Comparison of ENCODE assay signal across 13 cellular contexts in the genomic region with DNA sequence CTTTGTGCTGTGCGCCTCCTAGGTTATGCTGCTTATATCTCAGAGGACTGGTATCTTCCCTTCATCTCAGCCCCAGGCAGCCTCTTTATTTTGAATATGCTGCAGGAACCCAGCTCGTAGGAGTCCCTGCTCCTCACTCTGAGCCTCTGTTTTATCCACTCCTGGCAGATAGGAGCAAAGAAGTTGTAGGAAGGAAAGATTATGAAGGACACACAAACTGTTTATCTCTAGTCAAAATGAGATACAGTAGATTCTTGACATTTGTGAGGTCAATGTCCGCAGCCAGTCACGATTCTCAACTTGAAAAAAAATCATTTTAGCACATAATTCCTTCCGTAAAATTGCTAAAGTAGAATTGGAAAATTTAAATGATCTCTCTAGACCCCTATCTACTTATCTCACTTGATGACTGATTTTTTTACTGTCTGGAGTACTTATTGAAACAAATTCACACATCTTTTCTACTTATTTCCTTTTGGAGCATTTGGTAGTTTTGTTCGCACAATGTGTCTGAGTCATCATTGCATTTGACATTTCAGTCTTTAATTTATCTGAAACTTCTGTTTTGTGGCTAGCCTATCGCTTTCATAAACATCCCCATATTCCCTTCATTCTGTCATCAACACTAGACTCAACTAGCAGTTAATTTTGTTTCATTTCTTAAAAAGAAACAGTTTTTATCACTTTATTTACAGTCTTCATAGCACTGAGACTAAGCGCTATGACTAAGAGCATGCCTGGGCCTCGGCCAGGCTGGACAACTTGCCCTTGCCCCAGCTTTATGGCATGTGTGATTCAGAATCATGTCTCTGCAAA. TPM values are rescaled to one million over a fixed set of nuclear protein-coding genes. Genes with fewer than 3 reads are reported as not detected.
A peak's percentile ranks its signal among the peaks of the same experiment; 100 is the strongest.
DNase-seq lines count a peak whose midpoint lies in the region; ATAC-seq and TF ChIP-seq lines count a peak whose summit lies in the region.
"Had no signal": no experiment of that assay in that cellular context is flagged by ENCODE, and none has a peak within 500 bp of the region (broad histone marks: within the 10 kb centered on the region; RNA-seq: fewer than 3 reads in every experiment).

No MANE protein-coding gene starts in this region.

- H3K4me3 Mint-ChIP-seq in activated naive CD4-positive, alpha-beta T cell treated with anti-CD3 and anti-CD28 coated beads for 36 hours = peak overlapping the region; percentile 15
- peak overlapping the region; percentile 8 for H3K4me3 Mint-ChIP-seq in activated CD4-positive, alpha-beta memory T cell treated with anti-CD3 and anti-CD28 coated beads, Interleukin-2, amount 10 ng/mL, durations not matched to agents 7 days and 5 days

- no peak for TF ChIP-seq CTCF in fibroblast of the aortic adventitia (IDR thresholded peaks at IDR 0.05; ENCODE audit: insufficient read depth, low read length)
- no peak for TF ChIP-seq CTCF in testis (IDR thresholded peaks at IDR 0.05)
- no peak for TF ChIP-seq CTCF in thyroid gland (IDR thresholded peaks at IDR 0.05)

- DNase-seq in activated naive CD4-positive, alpha-beta T cell treated with anti-CD3 and anti-CD28 coated beads for 36 hours = peak; percentile 36
- DNase-seq in activated naive CD4-positive, alpha-beta T cell (lab: John Stamatoyannopoulos, UW) = no peak
- no peak for DNase-seq in activated CD4-positive, alpha-beta memory T cell treated with anti-CD3 and anti-CD28 coated beads, Interleukin-2, amount 10 ng/mL, durations not matched to agents 7 days and 5 days
- DNase-seq in fibroblast of the aortic adventitia (ENCODE audit: low read depth) = peak; percentile 42
- DNase-seq in testis = peak; percentile 25
- no peak for DNase-seq in Right ventricle myocardium inferior (ENCODE audit: missing footprints)
- no peak for DNase-seq in thyroid gland
- DNase-seq: COR-L47, heart right ventricle, psoas muscle had no signal

- H3K9me3 ChIP-seq in testis = no peaks in the 10 kb centered on the region
- no peaks in the 10 kb centered on the region for H3K9me3 ChIP-seq in thyroid gland
- H3K9me3 ChIP-seq: heart right ventricle, psoas muscle, thoracic aorta had no signal

- H3K36me3 ChIP-seq in testis (ENCODE audit: low read depth, missing control alignments) (no peaks in the 10 kb centered on the region), thyroid gland (no peaks in the 10 kb centered on the region)
- H3K36me3 ChIP-seq: heart right ventricle, thoracic aorta had no signal

- H3K9me3 Mint-ChIP-seq in activated naive CD4-positive, alpha-beta T cell treated with anti-CD3 and anti-CD28 coated beads for 36 hours = no peaks in the 10 kb centered on the region
- peaks cover 5% of the 10 kb centered on the region for H3K9me3 Mint-ChIP-seq in activated CD4-positive, alpha-beta memory T cell treated with anti-CD3 and anti-CD28 coated beads, Interleukin-2, amount 10 ng/mL, durations not matched to agents 7 days and 5 days

- H3K27me3 Mint-ChIP-seq in activated naive CD4-positive, alpha-beta T cell treated with anti-CD3 and anti-CD28 coated beads for 36 hours (ENCODE audit: low read depth) = no peaks in the 10 kb centered on the region
- no peaks in the 10 kb centered on the region for H3K27me3 Mint-ChIP-seq in activated CD4-positive, alpha-beta memory T cell treated with anti-CD3 and anti-CD28 coated beads, Interleukin-2, amount 10 ng/mL, durations not matched to agents 7 days and 5 days

- WGBS in testis, 2 donors = 66 to 68% methylated on average over 9 of the region's 9 CpGs
- WGBS in thyroid gland, 2 donors = 91 to 94% methylated on average over 9 of the region's 9 CpGs

- peaks cover 5% of the 10 kb centered on the region for H3K36me3 Mint-ChIP-seq in activated naive CD4-positive, alpha-beta T cell treated with anti-CD3 and anti-CD28 coated beads for 36 hours (ENCODE audit: low read depth)
- peaks cover 26% of the 10 kb centered on the region for H3K36me3 Mint-ChIP-seq in activated CD4-positive, alpha-beta memory T cell treated with anti-CD3 and anti-CD28 coated beads, Interleukin-2, amount 10 ng/mL, durations not matched to agents 7 days and 5 days (ENCODE audit: low read depth)

- ATAC-seq in Right ventricle myocardium inferior (no peak), HG02970 (IDR thresholded peaks at IDR 0.05; ENCODE audit: low FRiP score, unreplicated experiment) (no peak)
- ATAC-seq: heart right ventricle had no signal

- peaks cover 5% of the 10 kb centered on the region for H3K4me1 ChIP-seq in testis
- H3K4me1 ChIP-seq in thyroid gland = no peaks in the 10 kb centered on the region
- H3K4me1 ChIP-seq: psoas muscle had no signal

- H3K4me3 ChIP-seq in fibroblast of the aortic adventitia (ENCODE audit: low read depth, low read length) (no peak overlapping the region), testis (no peak overlapping the region), thyroid gland (replicated peaks in 1 of 3) (no peak overlapping the region)
- H3K4me3 ChIP-seq: heart right ventricle, psoas muscle, thoracic aorta had no signal

- peak overlapping the region in 1 of 2 donors; percentile 23 for H3K27ac ChIP-seq in testis
- H3K27ac ChIP-seq in thyroid gland = no peak overlapping the region
- H3K27ac ChIP-seq: HL-60, psoas muscle, thoracic aorta had no signal

- H3K27ac Mint-ChIP-seq in activated naive CD4-positive, alpha-beta T cell treated with anti-CD3 and anti-CD28 coated beads for 36 hours = peak overlapping the region; percentile 25
- peak overlapping the region; percentile 55 for H3K27ac Mint-ChIP-seq in activated CD4-positive, alpha-beta memory T cell treated with anti-CD3 and anti-CD28 coated beads, Interleukin-2, amount 10 ng/mL, durations not matched to agents 7 days and 5 days

- intact Hi-C loops in activated naive CD4-positive, alpha-beta T cell treated with anti-CD3 and anti-CD28 coated beads for 36 hours (cut with micrococcal nuclease) = loop anchor here (1.0 to 2.0 kb wide), 2 partner anchors 8 to 189 kb away; a partner anchor contains a TSS
- intact Hi-C loops in testis (cut with DNase I; ENCODE audit: low total_unique reads) (no loop called here), Right ventricle myocardium inferior (cut with DNase I) (no loop called here), thyroid gland (cut with DNase I) (no loop called here)

- TF ChIP-seq POLR2A in testis (IDR thresholded peaks at IDR 0.05) (no peak), thyroid gland (IDR thresholded peaks at IDR 0.05) (no peak)

- POLR2A ChIA-PET in activated CD4-positive, alpha-beta memory T cell treated with anti-CD3 and anti-CD28 coated beads, Interleukin-2, amount 10 ng/mL, durations not matched to agents 7 days and 5 days (lab: Charles Lee) = interaction anchor here (1.2 kb wide), 1 partner anchor 13 kb away, joined by 4 read pairs; no protein-coding TSS in a partner anchor

- H3K4me1 Mint-ChIP-seq in activated naive CD4-positive, alpha-beta T cell treated with anti-CD3 and anti-CD28 coated beads for 36 hours (ENCODE audit: low read depth) = peaks cover 44% of the 10 kb centered on the region
- H3K4me1 Mint-ChIP-seq in activated CD4-positive, alpha-beta memory T cell treated with anti-CD3 and anti-CD28 coated beads, Interleukin-2, amount 10 ng/mL, durations not matched to agents 7 days and 5 days = peaks cover 52% of the 10 kb centered on the region

- H3K27me3 ChIP-seq in testis (no peaks in the 10 kb centered on the region), thyroid gland (no peaks in the 10 kb centered on the region)
- H3K27me3 ChIP-seq: heart right ventricle had no signal

- CTCF ChIA-PET in activated naive CD4-positive, alpha-beta T cell treated with anti-CD3 and anti-CD28 coated beads for 36 hours (lab: Charles Lee) = interaction anchor here (0.7 kb wide), 1 partner anchor 52 kb away, joined by 3 read pairs; no protein-coding TSS in a partner anchor
- CTCF ChIA-PET in activated CD4-positive, alpha-beta memory T cell treated with anti-CD3 and anti-CD28 coated beads, Interleukin-2, amount 10 ng/mL, durations not matched to agents 7 days and 5 days (lab: Charles Lee) = interaction anchor here (0.8 to 2.3 kb wide), 2 partner anchors 13 to 248 kb away, joined by 4 to 10 read pairs; no protein-coding TSS in a partner anchor

RNA-seq across cellular contexts. Expression of a gene that starts 15.8 kb away (rescaled TPM):
- total RNA-seq in activated naive CD4-positive, alpha-beta T cell treated with anti-CD3 and anti-CD28 coated beads for 36 hours = 1 to 10 TPM; 3.1 to 5.0 TPM
- 10 to 100 TPM; 15.0 to 16.9 TPM for total RNA-seq in activated CD4-positive, alpha-beta memory T cell treated with anti-CD3 and anti-CD28 coated beads, Interleukin-2, amount 10 ng/mL, durations not matched to agents 7 days and 5 days
- total RNA-seq in fibroblast of the aortic adventitia (ENCODE audit: low replicate concordance) = 9.8 and 16.4 TPM in 2 replicates
- total RNA-seq in testis = 10 to 100 TPM; 25.0 to 32.3 TPM
- polyA plus RNA-seq in testis (ENCODE audit: insufficient read depth, low read depth, low replicate concordance) = 11.0 TPM
- 3.9 TPM for total RNA-seq in Right ventricle myocardium inferior
- total RNA-seq in thyroid gland = 10 to 100 TPM in 3 of 4 donors, 1 to 10 TPM in 1; 8.1 to 18.1 (median 14.2) TPM

Comparison
In these comparisons a context has a peak if more than half of its experiments do, and no peak if none do; other contexts are left out.
1. DNase-seq: peak in activated naive CD4-positive, alpha-beta T cell treated with anti-CD3 and anti-CD28 coated beads for 36 hours (single experiment), fibroblast of the aortic adventitia (single experiment) and testis (single experiment); none in activated naive CD4-positive, alpha-beta T cell (0 of 4), activated CD4-positive, alpha-beta memory T cell treated with anti-CD3 and anti-CD28 coated beads, Interleukin-2, amount 10 ng/mL, durations not matched to agents 7 days and 5 days (single experiment), Right ventricle myocardium inferior (single experiment) and thyroid gland (0 of 2).